Comparison of ENCODE assay signal across 12 cellular contexts in genomic region chr13:48401480-48401879, GRCh38. TPM values are rescaled to one million over a fixed set of nuclear protein-coding genes. Genes with fewer than 3 reads are reported as not detected.
DNase-seq lines count a peak whose midpoint lies in the region; ATAC-seq and TF ChIP-seq lines count a peak whose summit lies in the region.
"Had no signal": no experiment of that assay in that cellular context is flagged by ENCODE, and none has a peak within 500 bp of the region (broad histone marks: within the 10 kb centered on the region; RNA-seq: fewer than 3 reads in every experiment).

No MANE protein-coding gene starts in this region.

- H3K4me1 ChIP-seq in Panc1 (ENCODE audit: control insufficient read depth, insufficient read depth, low read length) (peaks cover 16% of the 10 kb centered on the region), esophagus squamous epithelium (peaks cover 10 to 89% (median 46%) of the 10 kb centered on the region in 3 donors)

- CTCF ChIA-PET in Panc1 (lab: Charles Lee), result no interaction called here

- H3K27ac ChIP-seq in Panc1 (ENCODE audit: low read length), result peak overlapping the region; percentile 57; the same call in 1 of the 2 replicates
- H3K27ac ChIP-seq in esophagus squamous epithelium, result peak overlapping the region; percentile 75 to 95 (median 83)
- H3K27ac ChIP-seq: HL-60 had no signal

- ATAC-seq in Panc1 (no peak), GM21528 (IDR thresholded peaks at IDR 0.05; ENCODE audit: low FRiP score, unreplicated experiment) (no peak), GM18870 (IDR thresholded peaks at IDR 0.05; ENCODE audit: unreplicated experiment) (no peak), GM21825 (IDR thresholded peaks at IDR 0.05; ENCODE audit: unreplicated experiment) (no peak)
- ATAC-seq in stimulated activated effector memory CD8-positive, alpha-beta T cell treated with anti-CD3 and anti-CD28 coated beads, Interleukin-12 subunit alpha, Interleukin-12 subunit beta, amount 100 ng/mL, for 72 hours, result no peak

- H3K9me3 ChIP-seq in Panc1 (ENCODE audit: control insufficient read depth, insufficient read depth, low read depth, low read length) (no peaks in the 10 kb centered on the region), esophagus squamous epithelium (no peaks in the 10 kb centered on the region)

- TF ChIP-seq POLR2A in esophagus squamous epithelium (IDR thresholded peaks at IDR 0.05), result no peak

- H3K4me3 ChIP-seq in Panc1 (ENCODE audit: low read depth in 2 of 2, low read length in 2 of 2) (no peak overlapping the region), esophagus squamous epithelium (no peak overlapping the region)

- DNase-seq in activated CD4-positive, alpha-beta T cell treated with anti-CD3 and anti-CD28 coated beads, Interleukin-2, amount 10 ng/mL, durations not matched to agents 24 days and 14 days, result no peak
- DNase-seq in activated CD4-positive, alpha-beta T cell treated with anti-CD3 and anti-CD28 coated beads for 4 hours, result no peak
- DNase-seq in Panc1 (ENCODE audit: low read depth, low spot score), result no peak
- DNase-seq in esophagus squamous epithelium (lab: John Stamatoyannopoulos, UW), result no peak
- no peak for DNase-seq in stimulated activated effector memory CD8-positive, alpha-beta T cell treated with anti-CD3 and anti-CD28 coated beads, Interleukin-12 subunit alpha, Interleukin-12 subunit beta, amount 100 ng/mL, for 72 hours (ENCODE audit: low spot score in 2 of 2)
- DNase-seq: activated CD4-positive, alpha-beta T cell treated with anti-CD3 and anti-CD28 coated beads, Interleukin-2, amount 50 U/mL, for 4 hours; anterior cingulate cortex; NCI-H2081 had no signal

- peaks cover 8% of the 10 kb centered on the region for H3K9me3 Mint-ChIP-seq in activated CD4-positive, alpha-beta T cell treated with anti-CD3 and anti-CD28 coated beads, Interleukin-2, amount 10 ng/mL, durations not matched to agents 24 days and 14 days
- no peaks in the 10 kb centered on the region for H3K9me3 Mint-ChIP-seq in stimulated activated effector memory CD8-positive, alpha-beta T cell treated with anti-CD3 and anti-CD28 coated beads, Interleukin-12 subunit alpha, Interleukin-12 subunit beta, amount 100 ng/mL, for 72 hours

- no peaks in the 10 kb centered on the region for H3K36me3 ChIP-seq in Panc1 (ENCODE audit: control insufficient read depth, insufficient read depth, low read length)
- no peaks in the 10 kb centered on the region for H3K36me3 ChIP-seq in esophagus squamous epithelium

- 8 to 20% methylated on average over 2 of the region's 2 CpGs for WGBS in esophagus squamous epithelium, 2 donors

- POLR2A ChIA-PET in Panc1 (lab: Charles Lee), result no interaction called here

- H3K27me3 ChIP-seq in Panc1 (ENCODE audit: control insufficient read depth, insufficient read depth, low read length) (no peaks in the 10 kb centered on the region), esophagus squamous epithelium (no peaks in the 10 kb centered on the region)

- H3K36me3 Mint-ChIP-seq in activated CD4-positive, alpha-beta T cell treated with anti-CD3 and anti-CD28 coated beads, Interleukin-2, amount 10 ng/mL, durations not matched to agents 24 days and 14 days (ENCODE audit: low read depth), result peaks cover 16% of the 10 kb centered on the region
- peaks cover 6% of the 10 kb centered on the region for H3K36me3 Mint-ChIP-seq in stimulated activated effector memory CD8-positive, alpha-beta T cell treated with anti-CD3 and anti-CD28 coated beads, Interleukin-12 subunit alpha, Interleukin-12 subunit beta, amount 100 ng/mL, for 72 hours

- H3K4me1 Mint-ChIP-seq in activated CD4-positive, alpha-beta T cell treated with anti-CD3 and anti-CD28 coated beads, Interleukin-2, amount 10 ng/mL, durations not matched to agents 24 days and 14 days, result peaks cover 47% of the 10 kb centered on the region
- H3K4me1 Mint-ChIP-seq in stimulated activated effector memory CD8-positive, alpha-beta T cell treated with anti-CD3 and anti-CD28 coated beads, Interleukin-12 subunit alpha, Interleukin-12 subunit beta, amount 100 ng/mL, for 72 hours, result peaks cover 57% of the 10 kb centered on the region

- no peaks in the 10 kb centered on the region for H3K27me3 Mint-ChIP-seq in activated CD4-positive, alpha-beta T cell treated with anti-CD3 and anti-CD28 coated beads, Interleukin-2, amount 10 ng/mL, durations not matched to agents 24 days and 14 days

- intact Hi-C loops in activated CD4-positive, alpha-beta T cell treated with anti-CD3 and anti-CD28 coated beads, Interleukin-2, amount 10 ng/mL, durations not matched to agents 24 days and 14 days (cut with micrococcal nuclease), result loop anchor here (1.0 to 5.0 kb wide), 3 partner anchors 54 to 97 kb away; no protein-coding TSS in a partner anchor
- intact Hi-C loops in Panc1 (cut with micrococcal nuclease; ENCODE audit: unreplicated experiment), result no loop called here
- intact Hi-C loops in esophagus squamous epithelium (cut with DNase I), result loop anchor here (10.0 kb wide), 1 partner anchor 173 kb away; no protein-coding TSS in a partner anchor

- no peak overlapping the region for H3K27ac Mint-ChIP-seq in activated CD4-positive, alpha-beta T cell treated with anti-CD3 and anti-CD28 coated beads, Interleukin-2, amount 10 ng/mL, durations not matched to agents 24 days and 14 days
- H3K27ac Mint-ChIP-seq in stimulated activated effector memory CD8-positive, alpha-beta T cell treated with anti-CD3 and anti-CD28 coated beads, Interleukin-12 subunit alpha, Interleukin-12 subunit beta, amount 100 ng/mL, for 72 hours, result peak overlapping the region; percentile 72

- in situ Hi-C loops in Panc1 (cut with HindIII; ENCODE audit: low pct_unique_long_range_greater_than_20kb, low sequenced_read_pairs), result no loop called here

- no TSS peak for BruUV-seq in Panc1 (replicated peaks; lab: Mats Ljungman, UMichigan)

- peak overlapping the region; percentile 16 for H3K4me3 Mint-ChIP-seq in activated CD4-positive, alpha-beta T cell treated with anti-CD3 and anti-CD28 coated beads, Interleukin-2, amount 10 ng/mL, durations not matched to agents 24 days and 14 days
- H3K4me3 Mint-ChIP-seq in stimulated activated effector memory CD8-positive, alpha-beta T cell treated with anti-CD3 and anti-CD28 coated beads, Interleukin-12 subunit alpha, Interleukin-12 subunit beta, amount 100 ng/mL, for 72 hours, result peak overlapping the region; percentile 18

- TF ChIP-seq CTCF in Panc1 (IDR thresholded peaks at IDR 0.05) (no peak), esophagus squamous epithelium (IDR thresholded peaks at IDR 0.05) (no peak)

RNA-seq across cellular contexts. Expression of gene LPAR6, which starts 11.4 kb away (rescaled TPM):
- 3.9 and 4.2 TPM in 2 replicates for total RNA-seq in activated CD4-positive, alpha-beta T cell treated with anti-CD3 and anti-CD28 coated beads, Interleukin-2, amount 10 ng/mL, durations not matched to agents 24 days and 14 days
- total RNA-seq in Panc1 (2021; ENCODE audit: unreplicated experiment) (3.9 TPM), esophagus squamous epithelium (100 to 1,000 TPM in 1 of 4 donors, 10 to 100 TPM in 3; 50.6 to 102 (median 82.2) TPM)
- 2.6 TPM for polyA plus RNA-seq in Panc1 (2012; ENCODE audit: insufficient read length)
